Comparison of ENCODE assay signal across 31 cellular contexts in the genomic region with DNA sequence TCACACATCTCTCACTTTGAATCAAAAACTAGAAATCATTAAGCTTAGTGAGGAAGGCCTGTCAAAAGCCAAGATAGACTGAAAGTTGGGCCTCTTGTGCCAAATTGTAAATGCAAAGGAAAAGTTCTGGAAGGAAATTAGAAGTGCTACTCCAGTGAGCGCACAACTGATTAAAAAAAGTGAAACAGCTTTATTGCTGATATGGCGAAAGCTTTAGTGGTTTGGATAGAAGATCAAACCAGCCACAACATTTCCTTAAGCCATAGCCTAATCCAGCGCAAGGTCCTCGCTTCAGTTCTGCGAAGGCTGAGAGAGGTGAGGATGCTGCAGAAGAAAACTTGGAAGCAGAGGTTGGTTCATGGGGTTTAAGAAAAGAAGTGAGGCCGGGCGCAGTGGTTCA.
"Had no signal": no experiment of that assay in that cellular context is flagged by ENCODE, and none has a peak within 500 bp of the region (broad histone marks: within the 10 kb centered on the region; RNA-seq: fewer than 3 reads in every experiment).

No MANE protein-coding gene starts in this region.

- ATAC-seq: activated CD8-positive, alpha-beta T cell treated with anti-CD3 and anti-CD28 coated beads for 36 hours; activated naive CD4-positive, alpha-beta T cell treated with anti-CD3 and anti-CD28 coated beads, Interleukin-2, amount 50 U/mL, for 72 hours; activated T-cell treated with anti-CD3 and anti-CD28 coated beads, Interleukin-2, amount 50 U/mL, for 72 hours; activated T-helper 17 cell treated with anti-CD3 and anti-CD28 coated beads, Interleukin-2, amount 50 U/mL, for 72 hours had no signal

- FAIRE-seq: bronchial epithelial cell had no signal

- H3K27me3 Mint-ChIP-seq: activated CD8-positive, alpha-beta T cell treated with anti-CD3 and anti-CD28 coated beads for 36 hours; activated T-helper 17 cell treated with anti-CD3 and anti-CD28 coated beads, Interleukin-2, amount 50 U/mL, for 72 hours; brain had no signal

- H3K4me1 Mint-ChIP-seq: activated T-helper 17 cell treated with anti-CD3 and anti-CD28 coated beads, Interleukin-2, amount 50 U/mL, for 72 hours had no signal

- H3K9me3 Mint-ChIP-seq: activated CD8-positive, alpha-beta T cell treated with anti-CD3 and anti-CD28 coated beads for 36 hours; activated T-cell treated with anti-CD3 and anti-CD28 coated beads, Interleukin-2, amount 50 U/mL, for 72 hours; activated T-helper 17 cell treated with anti-CD3 and anti-CD28 coated beads, Interleukin-2, amount 50 U/mL, for 72 hours had no signal

- H3K27ac ChIP-seq: WERI-Rb-1 had no signal

- H3K4me3 Mint-ChIP-seq: activated CD8-positive, alpha-beta T cell treated with anti-CD3 and anti-CD28 coated beads for 36 hours; activated T-cell treated with anti-CD3 and anti-CD28 coated beads, Interleukin-2, amount 50 U/mL, for 72 hours; activated T-helper 17 cell treated with anti-CD3 and anti-CD28 coated beads, Interleukin-2, amount 50 U/mL, for 72 hours; brain had no signal

- H3K27ac Mint-ChIP-seq: activated CD8-positive, alpha-beta T cell treated with anti-CD3 and anti-CD28 coated beads for 36 hours; activated naive CD4-positive, alpha-beta T cell treated with anti-CD3 and anti-CD28 coated beads, Interleukin-2, amount 50 U/mL, for 72 hours; activated T-cell treated with anti-CD3 and anti-CD28 coated beads, Interleukin-2, amount 50 U/mL, for 72 hours; activated T-helper 17 cell treated with anti-CD3 and anti-CD28 coated beads, Interleukin-2, amount 50 U/mL, for 72 hours had no signal

- DNase-seq: activated CD4-positive, alpha-beta T cell treated with anti-CD3 and anti-CD28 coated beads for 1 hour; activated CD4-positive, alpha-beta T cell treated with anti-CD3 and anti-CD28 coated beads for 48 hours; activated CD4-positive, alpha-beta T cell treated with anti-CD3 and anti-CD28 coated beads, Interleukin-2, amount 50 U/mL, for 4 hours; activated CD4-positive, CD25-positive, alpha-beta regulatory T cell; activated CD8-positive, alpha-beta T cell treated with anti-CD3 and anti-CD28 coated beads for 36 hours; activated effector memory CD4-positive, alpha-beta T cell treated with anti-CD3 and anti-CD28 coated beads, Interleukin-2, amount 50 U/mL, for 16 hours; activated naive CD4-positive, alpha-beta T cell treated with Interleukin-2 at 50 U/mL for 16 hours; activated T-cell treated with anti-CD3 and anti-CD28 coated beads, Interleukin-2, amount 50 U/mL, for 1 hour; activated T-cell treated with anti-CD3 and anti-CD28 coated beads, Interleukin-2, amount 50 U/mL, for 72 hours; anterior cingulate cortex; caudate nucleus; Kasumi-1; KG1; NCI-H1105; NCI-H1436; NCI-H1694; NCI-H1930; NCI-H510A; NCI-H526; NCI-H748 treated with DMSO at 0.1 percent for 48 hours; NK-92 treated with Interleukin-12 subunit alpha and Interleukin-12 subunit beta, amount 100 ng/mL, for 24 hours; OCI-M1; Right ventricle myocardium superior; SW 1271; T-helper 1 cell; T-helper 9 cell; WERI-Rb-1 had no signal
